In the genomic region with DNA sequence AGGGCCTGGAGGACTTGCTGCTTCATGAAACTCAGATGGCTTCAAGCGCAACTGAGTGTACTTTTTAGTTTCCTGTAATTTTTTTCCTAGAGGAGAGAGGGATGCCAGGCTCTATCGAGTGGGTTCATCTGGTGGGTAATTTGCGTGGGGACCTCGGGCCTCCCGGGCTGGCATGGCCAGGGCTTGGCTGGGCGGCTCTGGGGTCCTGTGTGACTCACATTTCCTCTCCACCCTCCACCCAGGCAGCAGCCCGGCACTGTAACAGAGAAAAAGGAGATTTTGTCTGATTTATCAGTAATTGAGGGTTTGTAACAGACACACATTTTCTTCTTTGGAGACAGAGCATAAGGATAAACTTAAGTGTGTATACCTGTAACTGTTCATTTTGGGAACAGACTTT, we compare ENCODE assay signal across 1 cellular context.
TF ChIP-seq lines count a peak whose summit lies in the region.

No MANE protein-coding gene starts in this region.

TF ChIP-seq in HCT116, 20 proteins besides CTCF, POLR2A, EP300 and RAD21 (continued from another document):
- TF ChIP-seq REST (IDR thresholded peaks at IDR 0.05; ENCODE audit: low read depth) (no peak), ELF1 (IDR thresholded peaks at IDR 0.05; ENCODE audit: borderline replicate concordance, low read depth) (no peak)
